ENCODE assay signal across 23 cellular contexts in the genomic region with DNA sequence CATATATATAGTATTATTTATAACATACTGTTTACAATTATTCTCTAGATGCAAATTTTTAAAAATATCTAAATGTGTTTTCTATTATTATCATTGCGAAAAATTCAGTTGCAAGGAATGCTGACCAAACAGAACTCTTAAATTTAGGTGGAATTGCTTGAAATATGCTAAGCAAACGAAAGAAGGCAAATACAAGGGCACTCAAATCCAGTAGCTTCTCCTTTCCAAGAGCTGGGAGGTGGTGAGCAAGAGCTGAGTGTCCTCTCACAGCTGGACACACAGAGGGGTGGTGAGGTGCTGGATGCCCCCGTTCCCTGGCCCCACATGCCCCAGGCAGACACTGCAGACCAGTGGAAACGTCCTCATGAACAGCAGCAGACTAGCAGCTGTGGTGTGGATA.
"Had no signal": no experiment of that assay in that cellular context is flagged by ENCODE, and none has a peak within 500 bp of the region (broad histone marks: within the 10 kb centered on the region; RNA-seq: fewer than 3 reads in every experiment).

No MANE protein-coding gene starts in this region.

- H3K4me3 Mint-ChIP-seq: activated CD4-positive, alpha-beta memory T cell treated with anti-CD3 and anti-CD28 coated beads, Interleukin-2, amount 10 ng/mL, durations not matched to agents 7 days and 5 days; activated CD4-positive, alpha-beta T cell treated with anti-CD3 and anti-CD28 coated beads, Interleukin-2, amount 10 ng/mL, durations not matched to agents 24 days and 14 days; activated naive CD4-positive, alpha-beta T cell treated with anti-CD3 and anti-CD28 coated beads, Interleukin-2, amount 10 ng/mL, durations not matched to agents 7 days and 5 days; activated T-cell treated with anti-CD3 and anti-CD28 coated beads, Interleukin-2, amount 50 U/mL, for 72 hours; endodermal cell; naive thymus-derived CD4-positive, alpha-beta T cell; stimulated activated naive CD8-positive, alpha-beta T cell treated with anti-CD3 and anti-CD28 coated beads, Interleukin-15, Interleukin-2, amounts not matched to agents 100 ng/mL and 50 ng/mL, for 24 hours; T-helper 17 cell had no signal

- H3K36me3 ChIP-seq: esophagus squamous epithelium, heart left ventricle, lower lobe of right lung, neutrophil, pancreas, right atrium auricular region, tibial artery had no signal

- H3K27me3 Mint-ChIP-seq: stimulated activated naive CD8-positive, alpha-beta T cell treated with anti-CD3 and anti-CD28 coated beads, Interleukin-15, Interleukin-2, amounts not matched to agents 100 ng/mL and 50 ng/mL, for 24 hours; T-helper 17 cell had no signal

- ATAC-seq: activated CD4-positive, CD25-positive, alpha-beta regulatory T cell treated with anti-CD3 and anti-CD28 coated beads, Interleukin-2, amount 50 U/mL, for 24 hours; activated T-cell treated with anti-CD3 and anti-CD28 coated beads, Interleukin-2, amount 50 U/mL, for 72 hours; heart left ventricle; left lobe of liver; lower lobe of right lung; naive thymus-derived CD4-positive, alpha-beta T cell; pancreas; psoas muscle; T-helper 17 cell had no signal

- DNase-seq: activated CD4-positive, alpha-beta memory T cell treated with anti-CD3 and anti-CD28 coated beads, Interleukin-2, amount 10 ng/mL, durations not matched to agents 7 days and 5 days; activated CD4-positive, alpha-beta T cell treated with anti-CD3 and anti-CD28 coated beads, Interleukin-2, amount 10 ng/mL, durations not matched to agents 24 days and 14 days; activated effector memory CD4-positive, alpha-beta T cell treated with anti-CD3 and anti-CD28 coated beads, Interleukin-2, amount 50 U/mL, for 16 hours; activated naive CD4-positive, alpha-beta T cell treated with anti-CD3 and anti-CD28 coated beads, Interleukin-2, amount 10 ng/mL, durations not matched to agents 7 days and 5 days; activated T-cell treated with anti-CD3 and anti-CD28 coated beads, Interleukin-2, amount 50 U/mL, for 72 hours; cerebellar nuclear complex; endodermal cell; esophagus squamous epithelium; heart left ventricle; lower lobe of right lung; naive thymus-derived CD4-positive, alpha-beta T cell; pancreas; psoas muscle; stimulated activated CD4-positive, alpha-beta T cell treated with anti-CD3 and anti-CD28 coated beads, Interleukin-4, amount 100 ng/mL, for 24 hours; substantia nigra; T-helper 17 cell; tibial artery had no signal

- H3K27ac Mint-ChIP-seq: activated CD4-positive, alpha-beta memory T cell treated with anti-CD3 and anti-CD28 coated beads, Interleukin-2, amount 10 ng/mL, durations not matched to agents 7 days and 5 days; activated CD4-positive, alpha-beta T cell treated with anti-CD3 and anti-CD28 coated beads, Interleukin-2, amount 10 ng/mL, durations not matched to agents 24 days and 14 days; activated naive CD4-positive, alpha-beta T cell treated with anti-CD3 and anti-CD28 coated beads, Interleukin-2, amount 10 ng/mL, durations not matched to agents 7 days and 5 days; activated T-cell treated with anti-CD3 and anti-CD28 coated beads, Interleukin-2, amount 50 U/mL, for 72 hours; endodermal cell; naive thymus-derived CD4-positive, alpha-beta T cell; stimulated activated naive CD8-positive, alpha-beta T cell treated with anti-CD3 and anti-CD28 coated beads, Interleukin-15, Interleukin-2, amounts not matched to agents 100 ng/mL and 50 ng/mL, for 24 hours; T-helper 17 cell had no signal

- H3K9me3 ChIP-seq: esophagus squamous epithelium, heart left ventricle, lower lobe of right lung, neutrophil, pancreas, psoas muscle, right atrium auricular region, tibial artery had no signal

- H3K27ac ChIP-seq: coronary artery, esophagus squamous epithelium, heart left ventricle, lower lobe of right lung, neutrophil, pancreas, psoas muscle, right atrium auricular region, tibial artery had no signal

- H3K9me3 Mint-ChIP-seq: activated CD4-positive, alpha-beta memory T cell treated with anti-CD3 and anti-CD28 coated beads, Interleukin-2, amount 10 ng/mL, durations not matched to agents 7 days and 5 days; activated CD4-positive, alpha-beta T cell treated with anti-CD3 and anti-CD28 coated beads, Interleukin-2, amount 10 ng/mL, durations not matched to agents 24 days and 14 days; activated naive CD4-positive, alpha-beta T cell treated with anti-CD3 and anti-CD28 coated beads, Interleukin-2, amount 10 ng/mL, durations not matched to agents 7 days and 5 days; activated T-cell treated with anti-CD3 and anti-CD28 coated beads, Interleukin-2, amount 50 U/mL, for 72 hours; endodermal cell; naive thymus-derived CD4-positive, alpha-beta T cell; stimulated activated naive CD8-positive, alpha-beta T cell treated with anti-CD3 and anti-CD28 coated beads, Interleukin-15, Interleukin-2, amounts not matched to agents 100 ng/mL and 50 ng/mL, for 24 hours had no signal

- H3K36me3 Mint-ChIP-seq: activated naive CD4-positive, alpha-beta T cell treated with anti-CD3 and anti-CD28 coated beads, Interleukin-2, amount 10 ng/mL, durations not matched to agents 7 days and 5 days; naive thymus-derived CD4-positive, alpha-beta T cell had no signal

- H3K27me3 ChIP-seq: esophagus squamous epithelium, heart left ventricle, neutrophil, pancreas, right atrium auricular region, tibial artery had no signal

- H3K4me1 ChIP-seq: psoas muscle had no signal

- H3K4me3 ChIP-seq: coronary artery, esophagus squamous epithelium, heart left ventricle, lower lobe of right lung, pancreas, psoas muscle, right atrium auricular region, tibial artery had no signal
